18 cellular contexts compared by ENCODE assay signal in genomic region chr7:8594115-8594514, GRCh38.
"Had no signal": no experiment of that assay in that cellular context is flagged by ENCODE, and none has a peak within 500 bp of the region (broad histone marks: within the 10 kb centered on the region; RNA-seq: fewer than 3 reads in every experiment).

No MANE protein-coding gene starts in this region.

- H3K4me3 Mint-ChIP-seq: activated naive CD4-positive, alpha-beta T cell treated with anti-CD3 and anti-CD28 coated beads, Interleukin-2, amount 50 U/mL, for 24 hours; central memory CD8-positive, alpha-beta T cell; endodermal cell; memory B cell; natural killer cell had no signal

- H3K36me3 ChIP-seq: ascending aorta, colonic mucosa, tibial artery had no signal

- H3K9me3 Mint-ChIP-seq: endodermal cell had no signal

- H3K27ac ChIP-seq: ascending aorta, colonic mucosa, epithelial cell of prostate, tibial artery, VCaP had no signal

- H3K4me1 Mint-ChIP-seq: activated naive CD4-positive, alpha-beta T cell treated with anti-CD3 and anti-CD28 coated beads, Interleukin-2, amount 50 U/mL, for 24 hours; central memory CD8-positive, alpha-beta T cell; memory B cell; natural killer cell had no signal

- H3K27ac Mint-ChIP-seq: activated naive CD4-positive, alpha-beta T cell treated with anti-CD3 and anti-CD28 coated beads, Interleukin-2, amount 50 U/mL, for 24 hours; endodermal cell; memory B cell; natural killer cell had no signal

- DNase-seq: activated CD4-positive, alpha-beta T cell treated with anti-CD3 and anti-CD28 coated beads, Interleukin-2, amount 50 U/mL, for 48 hours; activated gamma-delta T cell; colonic mucosa; endodermal cell; foreskin fibroblast; natural killer cell; retina; stimulated activated CD4-positive, alpha-beta T cell treated with anti-CD3 and anti-CD28 coated beads, Interleukin-12 subunit alpha, Interleukin-12 subunit beta, amount 100 ng/mL, for 4 hours; stimulated activated CD4-positive, alpha-beta T cell treated with anti-CD3 and anti-CD28 coated beads, Interleukin-1b, Interleukin-23, amount 100 ng/mL, for 48 hours; stimulated activated naive CD8-positive, alpha-beta T cell treated with anti-CD3 and anti-CD28 coated beads, Interleukin-15, Interleukin-2, amounts not matched to agents 100 U/mL and 50 U/mL, for 24 hours; substantia nigra; tibial artery had no signal

- H3K4me1 ChIP-seq: ascending aorta, colonic mucosa, tibial artery had no signal

- H3K27me3 ChIP-seq: ascending aorta, colonic mucosa, tibial artery had no signal

- H3K36me3 Mint-ChIP-seq: activated naive CD4-positive, alpha-beta T cell treated with anti-CD3 and anti-CD28 coated beads, Interleukin-2, amount 50 U/mL, for 24 hours; memory B cell; natural killer cell had no signal

- H3K27me3 Mint-ChIP-seq: activated naive CD4-positive, alpha-beta T cell treated with anti-CD3 and anti-CD28 coated beads, Interleukin-2, amount 50 U/mL, for 24 hours; central memory CD8-positive, alpha-beta T cell; memory B cell had no signal

- ATAC-seq: natural killer cell; stimulated activated naive CD8-positive, alpha-beta T cell treated with anti-CD3 and anti-CD28 coated beads, Interleukin-15, Interleukin-2, amounts not matched to agents 100 U/mL and 50 U/mL, for 24 hours had no signal

- H3K4me3 ChIP-seq: ascending aorta, colonic mucosa, tibial artery had no signal

- H3K9me3 ChIP-seq: ascending aorta, colonic mucosa, tibial artery had no signal
